In genomic region chr17:80960037-80960796, GRCh38 we compare ENCODE assay signal across 13 cellular contexts. TPM values are rescaled to one million over a fixed set of nuclear protein-coding genes. Genes with fewer than 3 reads are reported as not detected.
A peak's percentile ranks its signal among the peaks of the same experiment; 100 is the strongest.
DNase-seq lines count a peak whose midpoint lies in the region; ATAC-seq and TF ChIP-seq lines count a peak whose summit lies in the region.
"Had no signal": no experiment of that assay in that cellular context is flagged by ENCODE, and none has a peak within 500 bp of the region (broad histone marks: within the 10 kb centered on the region; RNA-seq: fewer than 3 reads in every experiment).

No MANE protein-coding gene starts in this region.

- DNase-seq in spleen (peak; percentile 68), left lobe of liver (ENCODE audit: low spot score) (no peak), cerebellar nuclear complex (lab: John Stamatoyannopoulos, UW) (no peak)
- DNase-seq in effector memory CD8-positive, alpha-beta T cell: no peak
- DNase-seq: activated CD4-positive, alpha-beta memory T cell treated with anti-CD3 and anti-CD28 coated beads for 36 hours; GDM1; MV-4-11; stimulated activated CD4-positive, alpha-beta T cell treated with anti-CD3 and anti-CD28 coated beads, Interleukin-4, amount 100 ng/mL, for 1 hour had no signal

- POLR2A ChIA-PET in HEK293 (lab: Yijun Ruan, JAX): no interaction called here

- H3K9me3 ChIP-seq in HEK293 (ENCODE audit: control insufficient read depth, insufficient read depth, low read depth, low read length): no peaks in the 10 kb centered on the region
- H3K9me3 ChIP-seq in spleen: no peaks in the 10 kb centered on the region

- no peaks in the 10 kb centered on the region for H3K27me3 Mint-ChIP-seq in effector memory CD8-positive, alpha-beta T cell
- H3K27me3 Mint-ChIP-seq: activated CD4-positive, alpha-beta memory T cell treated with anti-CD3 and anti-CD28 coated beads for 36 hours had no signal

- H3K4me1 ChIP-seq in HEK293 (ENCODE audit: control insufficient read depth, insufficient read depth, low read length) (no peaks in the 10 kb centered on the region; the same call in 1 of the 2 replicates), spleen (peaks cover 4 to 52% (median 30%) of the 10 kb centered on the region in 6 donors)

- CTCF ChIA-PET in HEK293 (lab: Yijun Ruan, JAX): interaction anchor here (1.2 kb wide), 2 partner anchors 10 to 533 kb away, joined by 3 read pairs; no protein-coding TSS in a partner anchor

- no peak for TF ChIP-seq CTCF in HEK293 (tag by site-specific recombination; IDR thresholded peaks at IDR 0.05)
- TF ChIP-seq CTCF in spleen (IDR thresholded peaks at IDR 0.05 in 8 of 11, conservative IDR thresholded peaks at IDR 0.05 in 3 of 11): no peak

- 71 to 92% (median 86%) methylated on average over 16 to 24 of the region's 24 CpGs for WGBS in spleen, 5 donors

- intact Hi-C loops in spleen (cut with DNase I; ENCODE audit: low total_unique reads): no loop called here

- no peak for ATAC-seq in left lobe of liver
- no peak for ATAC-seq in HG03280 (IDR thresholded peaks at IDR 0.05; ENCODE audit: unreplicated experiment)
- no peak for ATAC-seq in effector memory CD8-positive, alpha-beta T cell (replicated peaks)

- H3K4me3 ChIP-seq in HEK293 (ENCODE audit: low read depth, low read length): no peak overlapping the region
- no peak overlapping the region for H3K4me3 ChIP-seq in spleen
- H3K4me3 ChIP-seq: SK-N-MC had no signal

- no peak for TF ChIP-seq POLR2A in spleen (IDR thresholded peaks at IDR 0.05)

- H3K9me3 Mint-ChIP-seq in effector memory CD8-positive, alpha-beta T cell: no peaks in the 10 kb centered on the region
- H3K9me3 Mint-ChIP-seq: activated CD4-positive, alpha-beta memory T cell treated with anti-CD3 and anti-CD28 coated beads for 36 hours had no signal

- H3K36me3 ChIP-seq in HEK293 (ENCODE audit: control insufficient read depth in 2 of 2, insufficient read depth in 1 of 2, low read length in 2 of 2) (peaks cover 0 to 22% of the 10 kb centered on the region in 2 experiments; a peak in 1 of 3 replicates), spleen (peaks cover 0 to 60% (median 19%) of the 10 kb centered on the region in 6 donors)

- no peak overlapping the region for H3K27ac ChIP-seq in HEK293 (ENCODE audit: extremely low read depth, low read depth, low read length)
- H3K27ac ChIP-seq in cingulate gyrus (ENCODE audit: low read depth, low read length): peak overlapping the region; percentile 52
- H3K27ac ChIP-seq in layer of hippocampus (ENCODE audit: low read depth, low read length): peak overlapping the region; percentile 52
- H3K27ac ChIP-seq in spleen: peak overlapping the region; percentile 21 to 78 (median 72)
- H3K27ac ChIP-seq: SK-N-MC had no signal

- no peak overlapping the region for H3K4me3 Mint-ChIP-seq in effector memory CD8-positive, alpha-beta T cell
- H3K4me3 Mint-ChIP-seq: activated CD4-positive, alpha-beta memory T cell treated with anti-CD3 and anti-CD28 coated beads for 36 hours had no signal

- no peaks in the 10 kb centered on the region for H3K4me1 Mint-ChIP-seq in effector memory CD8-positive, alpha-beta T cell (ENCODE audit: low read depth in 2 of 2)

- no peaks in the 10 kb centered on the region for H3K27me3 ChIP-seq in layer of hippocampus (ENCODE audit: control insufficient read depth, insufficient read depth, low read length)
- H3K27me3 ChIP-seq in spleen (replicated peaks in 1 of 7): no peaks in the 10 kb centered on the region

- H3K27ac Mint-ChIP-seq in effector memory CD8-positive, alpha-beta T cell: no peak overlapping the region
- H3K27ac Mint-ChIP-seq: activated CD4-positive, alpha-beta memory T cell treated with anti-CD3 and anti-CD28 coated beads for 36 hours had no signal

- peaks cover 8% of the 10 kb centered on the region for H3K36me3 Mint-ChIP-seq in effector memory CD8-positive, alpha-beta T cell (ENCODE audit: insufficient read depth)

TF ChIP-seq in HEK293, 187 proteins besides CTCF, POLR2A, EP300 and RAD21:
- peak; percentile 62 for TF ChIP-seq HIC1 (tag by site-specific recombination; IDR thresholded peaks at IDR 0.05)
- TF ChIP-seq ZSCAN30 (tag by site-specific recombination; IDR thresholded peaks at IDR 0.05): no peak

RNA-seq across cellular contexts. Expression of gene CHMP6, which starts 31.4 kb away (rescaled TPM):
- total RNA-seq in spleen (10 to 100 TPM; 23.0 to 35.7 (median 31.5) TPM), left lobe of liver (16.5 TPM)
- polyA plus RNA-seq in spleen: 10 to 100 TPM; 24.0 to 41.1 (median 25.4) TPM
